ENCODE assay signal across 1 cellular context in the genomic region with DNA sequence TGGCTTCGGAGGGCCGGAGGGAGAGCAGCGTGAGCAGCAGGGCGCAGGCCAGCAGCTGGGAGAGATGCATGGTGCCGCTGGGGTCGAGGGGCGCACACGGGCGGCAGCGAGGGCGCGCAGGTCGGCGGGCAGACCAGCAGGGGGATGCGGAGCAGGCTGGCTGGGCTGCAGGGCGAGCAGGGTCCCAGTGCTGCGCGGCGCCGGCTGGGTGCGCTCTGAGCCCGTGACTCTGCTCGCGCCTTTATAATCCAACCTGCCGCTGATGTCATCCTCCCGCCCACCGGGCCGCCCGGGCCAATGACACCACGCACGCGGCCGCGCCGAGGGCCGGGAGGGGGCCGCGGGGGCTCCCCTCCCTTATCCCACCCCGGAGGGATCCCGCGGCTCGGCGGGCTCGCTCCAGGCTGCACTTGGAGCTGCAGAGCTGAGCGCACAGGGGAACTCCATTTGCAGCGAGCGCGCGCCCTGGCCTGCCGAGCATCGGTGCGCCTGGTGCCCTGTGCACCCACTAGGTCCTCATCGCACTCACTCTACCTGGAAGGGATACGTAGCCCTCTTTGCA.
TF ChIP-seq lines count a peak whose summit lies in the region.

Gene NPPC (minus strand): TSS at position 217 of the 562 bp plus-strand sequence. CDS start 147 bp downstream, at position 70.

TF ChIP-seq in H1, 55 proteins besides CTCF, POLR2A, EP300 and RAD21 (continued from another document):
- TF ChIP-seq CHD7 (IDR thresholded peaks at IDR 0.05; ENCODE audit: insufficient replicate concordance, low read length) (no peak), TBP (IDR thresholded peaks at IDR 0.05; ENCODE audit: low read depth, low read length) (peak; percentile 84), SIRT6 (IDR thresholded peaks at IDR 0.05; ENCODE audit: low read length) (no peak), RNF2 (IDR thresholded peaks at IDR 0.05; ENCODE audit: borderline replicate concordance, low read depth, low read length, missing control alignments, poor library complexity, severe bottlenecking) (no peak), CREB1 (IDR thresholded peaks at IDR 0.05) (peak; percentile 72), CTBP2 (IDR thresholded peaks at IDR 0.05; ENCODE audit: borderline replicate concordance, insufficient read depth, insufficient read length, low read length) (peak; percentile 27), RBBP5 (IDR thresholded peaks at IDR 0.05; ENCODE audit: borderline replicate concordance, low read depth, low read length) (peak; percentile 14; the same call in 1 of the 2 replicates), TAF7 (optimal IDR thresholded peaks at IDR 0.05; ENCODE audit: borderline replicate concordance, low read depth, low read length) (peak; percentile 33), SIN3A (conservative IDR thresholded peaks at IDR 0.05 in 1 of 2, IDR thresholded peaks at IDR 0.05 in 1 of 2; ENCODE audit: low read depth in 1 of 2, low read length in 2 of 2) (0 out of 4 replicates have a peak, but pooled peaks of 1 of the 2 experiments have one; percentile 25), KDM4A (IDR thresholded peaks at IDR 0.05; ENCODE audit: low read depth, low read length, severe bottlenecking) (peak; percentile 69), YY1 (IDR thresholded peaks at IDR 0.05; ENCODE audit: low read depth, low read length) (no peak), JUND (IDR thresholded peaks at IDR 0.05; ENCODE audit: low read length) (peak; percentile 46; the same call in 1 of the 2 replicates), PHF8 (conservative IDR thresholded peaks at IDR 0.05; ENCODE audit: low read depth, low read length) (no peak; the same call in 1 of the 2 replicates), POLR2AphosphoS5 (IDR thresholded peaks at IDR 0.05; ENCODE audit: low read depth, low read length) (peak; percentile 96), CHD2 (IDR thresholded peaks at IDR 0.05; ENCODE audit: low read length) (no peak), KDM5A (IDR thresholded peaks at IDR 0.05; ENCODE audit: low read length) (no peak), SAP30 (IDR thresholded peaks at IDR 0.05; ENCODE audit: insufficient read depth, insufficient replicate concordance, low read length) (no peak), GTF2F1 (IDR thresholded peaks at IDR 0.05; ENCODE audit: borderline replicate concordance, low read depth, low read length) (0 out of 2 replicates have a peak, but pooled peaks have one; percentile 23), TAF1 (IDR thresholded peaks at IDR 0.05; ENCODE audit: low read depth, low read length) (peak; percentile 76), SIX5 (IDR thresholded peaks at IDR 0.05; ENCODE audit: low read depth, low read length) (no peak)
- TF ChIP-seq, protein P1, sequence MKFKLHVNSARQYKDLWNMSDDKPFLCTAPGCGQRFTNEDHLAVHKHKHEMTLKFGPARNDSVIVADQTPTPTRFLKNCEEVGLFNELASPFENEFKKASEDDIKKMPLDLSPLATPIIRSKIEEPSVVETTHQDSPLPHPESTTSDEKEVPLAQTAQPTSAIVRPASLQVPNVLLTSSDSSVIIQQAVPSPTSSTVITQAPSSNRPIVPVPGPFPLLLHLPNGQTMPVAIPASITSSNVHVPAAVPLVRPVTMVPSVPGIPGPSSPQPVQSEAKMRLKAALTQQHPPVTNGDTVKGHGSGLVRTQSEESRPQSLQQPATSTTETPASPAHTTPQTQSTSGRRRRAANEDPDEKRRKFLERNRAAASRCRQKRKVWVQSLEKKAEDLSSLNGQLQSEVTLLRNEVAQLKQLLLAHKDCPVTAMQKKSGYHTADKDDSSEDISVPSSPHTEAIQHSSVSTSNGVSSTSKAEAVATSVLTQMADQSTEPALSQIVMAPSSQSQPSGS (IDR thresholded peaks at IDR 0.05; ENCODE audit: low read length) = peak; percentile 82
